Comparison of ENCODE assay signal across 1 cellular context in genomic region chr1:76068542-76068941, GRCh38.
TF ChIP-seq lines count a peak whose summit lies in the region.

No MANE protein-coding gene starts in this region.

TF ChIP-seq in endothelial cell of umbilical vein, 7 proteins besides CTCF, POLR2A, EP300 and RAD21 (continued from another document):
- TF ChIP-seq JUN (IDR thresholded peaks at IDR 0.05; ENCODE audit: borderline replicate concordance, insufficient read depth, insufficient read length, low read depth): peak; percentile 92
- TF ChIP-seq MAX (IDR thresholded peaks at IDR 0.05; ENCODE audit: insufficient read depth, insufficient read length): no peak
- peak; percentile 82 for TF ChIP-seq FOS (IDR thresholded peaks at IDR 0.05; ENCODE audit: borderline replicate concordance, insufficient read depth, low read length)
